ENCODE assay signal across 23 cellular contexts in genomic region chr16:22770866-22771265, GRCh38. TPM values are rescaled to one million over a fixed set of nuclear protein-coding genes. Genes with fewer than 3 reads are reported as not detected.
DNase-seq lines count a peak whose midpoint lies in the region; ATAC-seq, FAIRE-seq and TF ChIP-seq lines count a peak whose summit lies in the region.
"Had no signal": no experiment of that assay in that cellular context is flagged by ENCODE, and none has a peak within 500 bp of the region (broad histone marks: within the 10 kb centered on the region; RNA-seq: fewer than 3 reads in every experiment).

No MANE protein-coding gene starts in this region.

- H3K27me3 Mint-ChIP-seq in MCF 10A (ENCODE audit: insufficient read depth, unreplicated experiment): peaks cover 35% of the 10 kb centered on the region

- dilution Hi-C loops in mammary epithelial cell (cut with HindIII; ENCODE audit: low sequenced_read_pairs): no loop called here

- H3K27ac ChIP-seq in mammary epithelial cell (ENCODE audit: insufficient read depth, low read depth, low read length): no peak overlapping the region
- peak overlapping the region; percentile 65 for H3K27ac ChIP-seq in mesendoderm (ENCODE audit: low read depth, low read length)
- no peak overlapping the region for H3K27ac ChIP-seq in esophagus squamous epithelium
- no peak overlapping the region for H3K27ac ChIP-seq in vagina
- no peak overlapping the region for H3K27ac ChIP-seq in right cardiac atrium (ENCODE audit: low read length)
- H3K27ac ChIP-seq: 22Rv1, BLaER1, HL-60 had no signal

- peak overlapping the region; percentile 76 for H3K18ac ChIP-seq in mesendoderm (ENCODE audit: low read length)

- peak; percentile 81 for DNase-seq in mammary epithelial cell
- no peak for DNase-seq in MCF 10A (ENCODE audit: unreplicated experiment)
- peak; percentile 65 for DNase-seq in bronchial epithelial cell (ENCODE audit: low read depth)
- DNase-seq in mesendoderm: no peak
- no peak for DNase-seq in esophagus squamous epithelium (lab: John Stamatoyannopoulos, UW)
- no peak for DNase-seq in vagina (ENCODE audit: extremely low spot score in 2 of 2)
- DNase-seq in right cardiac atrium: no peak
- DNase-seq: CD4-positive, alpha-beta memory T cell; DMS153; DMS79; GF-D8; GOT3; H7; HFFc6; IMR-90 had no signal

- peak overlapping the region; percentile 95 for H2BK5ac ChIP-seq in mesendoderm (ENCODE audit: low read length)

- CTCF ChIA-PET in mammary epithelial cell (lab: Charles Lee; ENCODE audit: low non-redundant PET): no interaction called here
- CTCF ChIA-PET in MCF 10A (lab: Yijun Ruan, JAX): no interaction called here

- H3K9me3 ChIP-seq in mammary epithelial cell (replicated peaks; ENCODE audit: insufficient read depth, low read length) (no peaks in the 10 kb centered on the region), esophagus squamous epithelium (no peaks in the 10 kb centered on the region), vagina (no peaks in the 10 kb centered on the region), right cardiac atrium (ENCODE audit: control insufficient read depth, low read length) (no peaks in the 10 kb centered on the region)
- H3K9me3 ChIP-seq: BLaER1 had no signal

- BruUV-seq in mammary epithelial cell (replicated peaks; lab: Mats Ljungman, UMichigan) (no TSS peak), MCF 10A (replicated peaks; lab: Mats Ljungman, UMichigan) (no TSS peak)

- H4K8ac ChIP-seq in mesendoderm (ENCODE audit: low read depth, low read length): no peak overlapping the region

- no peak overlapping the region for H2BK120ac ChIP-seq in mesendoderm (ENCODE audit: low read depth, low read length)

- no peaks in the 10 kb centered on the region for H4K20me1 ChIP-seq in mammary epithelial cell (ENCODE audit: insufficient read depth, low read length)
- H4K20me1 ChIP-seq: BLaER1 had no signal

- H3K4me3 Mint-ChIP-seq in MCF 10A (ENCODE audit: unreplicated experiment): no peak overlapping the region
- H3K4me3 Mint-ChIP-seq: CD14-positive monocyte; CD4-positive, alpha-beta memory T cell; HFFc6 had no signal

- H3K4me2 ChIP-seq in mammary epithelial cell (ENCODE audit: insufficient read depth, low read depth, low read length) (peak overlapping the region; percentile 6), mesendoderm (ENCODE audit: low read length) (no peak overlapping the region)
- H3K4me2 ChIP-seq: BLaER1 had no signal

- H3K36me3 Mint-ChIP-seq in MCF 10A (ENCODE audit: insufficient read depth, unreplicated experiment): no peaks in the 10 kb centered on the region
- H3K36me3 Mint-ChIP-seq: CD14-positive monocyte; CD4-positive, alpha-beta memory T cell had no signal

- H3K79me1 ChIP-seq in mesendoderm (ENCODE audit: low read length): no peaks in the 10 kb centered on the region

- no peak overlapping the region for H3K27ac Mint-ChIP-seq in MCF 10A (ENCODE audit: low read depth, unreplicated experiment)
- H3K27ac Mint-ChIP-seq: CD14-positive monocyte; CD4-positive, alpha-beta memory T cell; HFFc6 had no signal

- intact Hi-C loops in mammary epithelial cell (cut with micrococcal nuclease) (no loop called here), MCF 10A (cut with micrococcal nuclease) (no loop called here), esophagus squamous epithelium (cut with DNase I) (no loop called here), vagina (cut with DNase I) (no loop called here), right cardiac atrium (cut with DNase I) (no loop called here)

- no peak for TF ChIP-seq CTCF in mammary epithelial cell (conservative IDR thresholded peaks at IDR 0.05 in 1 of 2, IDR thresholded peaks at IDR 0.05 in 1 of 2; ENCODE audit: extremely low read depth in 1 of 2, insufficient read depth in 1 of 2, low read depth in 1 of 2, low read length in 2 of 2)
- TF ChIP-seq CTCF in MCF 10A (IDR thresholded peaks at IDR 0.05; ENCODE audit: unreplicated experiment): no peak
- no peak for TF ChIP-seq CTCF in bronchial epithelial cell (IDR thresholded peaks at IDR 0.05; ENCODE audit: insufficient read depth, low read length, severe bottlenecking)
- TF ChIP-seq CTCF in esophagus squamous epithelium (IDR thresholded peaks at IDR 0.05): no peak
- TF ChIP-seq CTCF in vagina (IDR thresholded peaks at IDR 0.05): no peak

- H2AK5ac ChIP-seq in mesendoderm (ENCODE audit: low read length): no peak overlapping the region

- no peak overlapping the region for H3K56ac ChIP-seq in mesendoderm (ENCODE audit: low read length)

- no peaks in the 10 kb centered on the region for H3K79me2 ChIP-seq in mammary epithelial cell (ENCODE audit: insufficient read depth, low read length)
- H3K79me2 ChIP-seq in mesendoderm (ENCODE audit: control insufficient read depth, insufficient read depth, low read length): no peaks in the 10 kb centered on the region

- H3K4me1 ChIP-seq in mammary epithelial cell (ENCODE audit: insufficient read depth, low read length): peaks cover 14% of the 10 kb centered on the region
- peaks cover 16% of the 10 kb centered on the region for H3K4me1 ChIP-seq in mesendoderm (ENCODE audit: control insufficient read depth, low read depth, low read length)
- no peaks in the 10 kb centered on the region for H3K4me1 ChIP-seq in esophagus squamous epithelium
- no peaks in the 10 kb centered on the region for H3K4me1 ChIP-seq in vagina
- no peaks in the 10 kb centered on the region for H3K4me1 ChIP-seq in right cardiac atrium (ENCODE audit: control insufficient read depth, insufficient read depth, low read length)
- H3K4me1 ChIP-seq: BLaER1 had no signal

- ATAC-seq in right cardiac atrium: no peak
- ATAC-seq: HCT116 had no signal

- in situ Hi-C loops in mammary epithelial cell (cut with MboI; ENCODE audit: low sequenced_read_pairs in 2 of 2): no loop called here

- no peak overlapping the region for H4K5ac ChIP-seq in mesendoderm (ENCODE audit: low read length)

- WGBS in mammary epithelial cell (ENCODE audit: low coverage, missing lambda C conversion rate): 6% methylated on average over 2 of the region's 2 CpGs
- WGBS in mesendoderm (ENCODE audit: extremely low coverage, insufficient coverage, low lambda C conversion rate): no CpG with 5 or more reads among the region's 2 CpGs
- WGBS in esophagus squamous epithelium, 2 donors: 56 to 63% methylated on average over 2 of the region's 2 CpGs
- 65% methylated on average over 2 of the region's 2 CpGs for WGBS in right cardiac atrium

- H3K4me1 Mint-ChIP-seq in MCF 10A (ENCODE audit: insufficient read depth, unreplicated experiment): peaks cover 5% of the 10 kb centered on the region
- H3K4me1 Mint-ChIP-seq: CD14-positive monocyte; CD4-positive, alpha-beta memory T cell had no signal

- no peak overlapping the region for H2BK15ac ChIP-seq in mesendoderm (replicated peaks; ENCODE audit: low read depth)

- TF ChIP-seq POLR2A in esophagus squamous epithelium (IDR thresholded peaks at IDR 0.05) (no peak), vagina (IDR thresholded peaks at IDR 0.05) (no peak)

- H3K27me3 ChIP-seq in mammary epithelial cell (ENCODE audit: insufficient read depth, low read length) (no peaks in the 10 kb centered on the region), bronchial epithelial cell (ENCODE audit: control insufficient read depth, insufficient read depth, low read length) (peaks cover 5% of the 10 kb centered on the region), mesendoderm (ENCODE audit: insufficient read depth, low read length, poor library complexity) (no peaks in the 10 kb centered on the region), esophagus squamous epithelium (peaks cover 0 to 28% (median 0%) of the 10 kb centered on the region in 4 donors), vagina (no peaks in the 10 kb centered on the region), right cardiac atrium (ENCODE audit: control insufficient read depth, insufficient read depth) (peaks cover 3% of the 10 kb centered on the region)
- H3K27me3 ChIP-seq: BLaER1 had no signal

- H3K23ac ChIP-seq in mesendoderm (ENCODE audit: low read length): no peak overlapping the region

- no peaks in the 10 kb centered on the region for H3K9me3 Mint-ChIP-seq in MCF 10A (ENCODE audit: unreplicated experiment)
- H3K9me3 Mint-ChIP-seq: HFFc6 had no signal

- no peak for FAIRE-seq in bronchial epithelial cell (lab: Jason Lieb, UNC)
- FAIRE-seq: HTR-8/SVneo had no signal

- no peak overlapping the region for H3K4ac ChIP-seq in mesendoderm (ENCODE audit: low read depth, low read length)

- no peak overlapping the region for H3K9ac ChIP-seq in mammary epithelial cell (ENCODE audit: insufficient read depth, low read length)
- H3K9ac ChIP-seq in mesendoderm (ENCODE audit: low read length): no peak overlapping the region
- H3K9ac ChIP-seq: BLaER1 had no signal

- POLR2A ChIA-PET in MCF 10A (lab: Yijun Ruan, JAX): no interaction called here

- no peaks in the 10 kb centered on the region for H3K36me3 ChIP-seq in mammary epithelial cell (ENCODE audit: insufficient read depth, low read length)
- no peaks in the 10 kb centered on the region for H3K36me3 ChIP-seq in bronchial epithelial cell (ENCODE audit: control insufficient read depth, insufficient read depth, low read length)
- no peaks in the 10 kb centered on the region for H3K36me3 ChIP-seq in mesendoderm (ENCODE audit: control insufficient read depth, insufficient read depth, low read length)
- H3K36me3 ChIP-seq in esophagus squamous epithelium: no peaks in the 10 kb centered on the region
- H3K36me3 ChIP-seq in vagina: no peaks in the 10 kb centered on the region
- H3K36me3 ChIP-seq: BLaER1 had no signal

- H3K4me3 ChIP-seq in mammary epithelial cell (replicated peaks in 1 of 3; ENCODE audit: insufficient read depth in 1 of 3, low read depth in 2 of 3, low read length in 3 of 3) (no peak overlapping the region), bronchial epithelial cell (ENCODE audit: low read depth, low read length) (no peak overlapping the region), mesendoderm (ENCODE audit: low read length) (no peak overlapping the region), esophagus squamous epithelium (no peak overlapping the region), vagina (no peak overlapping the region), right cardiac atrium (ENCODE audit: low read length) (no peak overlapping the region)
- H3K4me3 ChIP-seq: BLaER1 had no signal

- peak overlapping the region; percentile 3 for H2AFZ ChIP-seq in mammary epithelial cell (ENCODE audit: low read depth, low read length)

RNA-seq across cellular contexts. Expression of gene HS3ST2, which starts 43.1 kb away (rescaled TPM):
- total RNA-seq in mammary epithelial cell: 10 to 100 TPM; 10.8 to 46.1 TPM
- 21.5 TPM for polyA plus RNA-seq in mammary epithelial cell
- 47.4 TPM for polyA minus RNA-seq in mammary epithelial cell
- 0.14 and 0.17 TPM in 2 replicates for total RNA-seq in MCF 10A (2022)
- total RNA-seq in bronchial epithelial cell: 0.26 TPM in 2 replicates
- polyA plus RNA-seq in mesendoderm (2013, experiment 1 of 2): 3.0 TPM
- 3.5 TPM for polyA plus RNA-seq in mesendoderm (2013, experiment 2 of 2)
- under 1 TPM in 3 of 4 donors, not detected in 1; 0.12 to 0.76 (median 0.30) TPM for total RNA-seq in esophagus squamous epithelium
- total RNA-seq in vagina: 11.8 TPM
- 1 to 10 TPM in 1 of 4 donors, under 1 TPM in 3; 0.24 to 2.5 (median 0.82) TPM for total RNA-seq in right cardiac atrium
- polyA plus RNA-seq in right cardiac atrium: 0.70 TPM
- total RNA-seq: Daoy, HFFc6, IMR-90 had no signal
- polyA plus RNA-seq: AG04450; CD14-positive monocyte; CD4-positive, alpha-beta memory T cell; IMR-90 had no signal

Comparison
In these comparisons a context has a peak if more than half of its experiments do, and no peak if none do; other contexts are left out.
1. DNase-seq: peak in mammary epithelial cell (single experiment) and bronchial epithelial cell (single experiment); none in MCF 10A (single experiment), mesendoderm (single experiment), esophagus squamous epithelium (single experiment), vagina (0 of 2) and right cardiac atrium (0 of 3).